In genomic region chr10:110774069-110775021, GRCh38 we compare ENCODE assay signal across 8 cellular contexts.
DNase-seq lines count a peak whose midpoint lies in the region; ATAC-seq, FAIRE-seq and TF ChIP-seq lines count a peak whose summit lies in the region.

No MANE protein-coding gene starts in this region.

- H3K4me1 ChIP-seq in mucosa of rectum (ENCODE audit: control insufficient read depth in 2 of 2, insufficient read depth in 2 of 2, low read length in 2 of 2): peaks cover 11 to 37% of the 10 kb centered on the region in 2 donors

- no peaks in the 10 kb centered on the region for H3K36me3 ChIP-seq in mucosa of rectum (ENCODE audit: control insufficient read depth in 2 of 2, insufficient read depth in 2 of 2, low read length in 2 of 2)

- no peaks in the 10 kb centered on the region for H3K27me3 ChIP-seq in mucosa of rectum (ENCODE audit: control insufficient read depth in 2 of 2, insufficient read depth in 2 of 2, low read length in 2 of 2)

- H3K27me3 Mint-ChIP-seq in activated naive CD8-positive, alpha-beta T cell treated with anti-CD3 and anti-CD28 coated beads, Interleukin-2, amount 50 U/mL, for 24 hours: no peaks in the 10 kb centered on the region

- H3K27ac Mint-ChIP-seq in activated naive CD8-positive, alpha-beta T cell treated with anti-CD3 and anti-CD28 coated beads, Interleukin-2, amount 50 U/mL, for 24 hours: peak overlapping the region; percentile 93

- FAIRE-seq in GM12891 (lab: Jason Lieb, UNC): peak; percentile 90

- peak overlapping the region; percentile 66 for H3K4me3 Mint-ChIP-seq in activated naive CD8-positive, alpha-beta T cell treated with anti-CD3 and anti-CD28 coated beads, Interleukin-2, amount 50 U/mL, for 24 hours

- no peak for TF ChIP-seq POLR2A in GM12891 (IDR thresholded peaks at IDR 0.05; ENCODE audit: low read depth, low read length)

- no peaks in the 10 kb centered on the region for H3K36me3 Mint-ChIP-seq in activated naive CD8-positive, alpha-beta T cell treated with anti-CD3 and anti-CD28 coated beads, Interleukin-2, amount 50 U/mL, for 24 hours (ENCODE audit: low read depth)

- H3K4me3 ChIP-seq in mucosa of rectum (ENCODE audit: low read length in 2 of 2): peak overlapping the region; percentile 20 to 59

- peak; percentile 46 for DNase-seq in GM12891 (ENCODE audit: insufficient read length, low spot score)
- peak; percentile 22 for DNase-seq in H4 (ENCODE audit: low spot score)
- DNase-seq in M059J (ENCODE audit: low read depth): peak; percentile 89
- DNase-seq in activated naive CD8-positive, alpha-beta T cell treated with anti-CD3 and anti-CD28 coated beads, Interleukin-2, amount 50 U/mL, for 24 hours: peak; percentile 46
- DNase-seq in KG1 (lab: John Stamatoyannopoulos, UW): no peak
- DNase-seq in NCI-H1048 (lab: John Stamatoyannopoulos, UW): no peak
- no peak for DNase-seq in activated CD8-positive, alpha-beta memory T cell treated with anti-CD3 and anti-CD28 coated beads, Interleukin-2, amount 50 U/mL, for 4 hours

- peak overlapping the region; percentile 52 to 58 for H3K9ac ChIP-seq in mucosa of rectum (ENCODE audit: low read depth in 1 of 2, low read length in 2 of 2)

- H3K9me3 ChIP-seq in mucosa of rectum (ENCODE audit: control insufficient read depth in 2 of 2, low read length in 2 of 2): no peaks in the 10 kb centered on the region

- peak; percentile 96 for ATAC-seq in activated naive CD8-positive, alpha-beta T cell treated with anti-CD3 and anti-CD28 coated beads, Interleukin-2, amount 50 U/mL, for 24 hours

- H3K9me3 Mint-ChIP-seq in activated naive CD8-positive, alpha-beta T cell treated with anti-CD3 and anti-CD28 coated beads, Interleukin-2, amount 50 U/mL, for 24 hours: no peaks in the 10 kb centered on the region

- H3K4me1 Mint-ChIP-seq in activated naive CD8-positive, alpha-beta T cell treated with anti-CD3 and anti-CD28 coated beads, Interleukin-2, amount 50 U/mL, for 24 hours: peaks cover 60% of the 10 kb centered on the region

- H3K27ac ChIP-seq in mucosa of rectum (ENCODE audit: low read depth in 2 of 2, low read length in 2 of 2): peak overlapping the region; percentile 89 to 93

TF ChIP-seq in GM12891, 5 proteins besides CTCF, POLR2A, EP300 and RAD21:
- TF ChIP-seq PAX5 (IDR thresholded peaks at IDR 0.05; ENCODE audit: insufficient read depth, low read length, severe bottlenecking): no peak
- TF ChIP-seq TAF1 (IDR thresholded peaks at IDR 0.05; ENCODE audit: low read depth, low read length): no peak
- TF ChIP-seq POU2F2 (IDR thresholded peaks at IDR 0.05; ENCODE audit: low read depth, low read length): peak; percentile 96
- peak; percentile 6; the same call in 1 of the 2 replicates for TF ChIP-seq SPI1 (IDR thresholded peaks at IDR 0.05; ENCODE audit: low read depth, low read length)
- no peak for TF ChIP-seq POLR2AphosphoS5 (IDR thresholded peaks at IDR 0.05; ENCODE audit: low read depth, low read length)

Comparison
In these comparisons a context has a peak if more than half of its experiments do, and no peak if none do; other contexts are left out.
1. DNase-seq: peak in GM12891 (single experiment), H4 (single experiment), M059J (single experiment) and activated naive CD8-positive, alpha-beta T cell treated with anti-CD3 and anti-CD28 coated beads, Interleukin-2, amount 50 U/mL, for 24 hours (single experiment); none in KG1 (single experiment), NCI-H1048 (single experiment) and activated CD8-positive, alpha-beta memory T cell treated with anti-CD3 and anti-CD28 coated beads, Interleukin-2, amount 50 U/mL, for 4 hours (single experiment).